28 cellular contexts compared by ENCODE assay signal in genomic region chr1:171819946-171820345, GRCh38.
"Had no signal": no experiment of that assay in that cellular context is flagged by ENCODE, and none has a peak within 500 bp of the region (broad histone marks: within the 10 kb centered on the region; RNA-seq: fewer than 3 reads in every experiment).

No MANE protein-coding gene starts in this region.

- H3K27ac ChIP-seq: adrenal gland, KMS-11, Peyer's patch, SJSA1 had no signal

- H3K4me3 ChIP-seq: adrenal gland, Peyer's patch, SJSA1 had no signal

- H3K27me3 ChIP-seq: adrenal gland, Peyer's patch, SJSA1 had no signal

- ATAC-seq: activated CD4-positive, alpha-beta T cell treated with anti-CD3 and anti-CD28 coated beads for 36 hours; activated CD8-positive, alpha-beta T cell treated with anti-CD3 and anti-CD28 coated beads, Interleukin-2, amount 10 ng/mL, durations not matched to agents 7 days and 5 days; activated naive CD4-positive, alpha-beta T cell treated with anti-CD3 and anti-CD28 coated beads, Interleukin-2, amount 50 U/mL, for 72 hours; activated T-cell treated with anti-CD3 and anti-CD28 coated beads, Interleukin-2, amount 50 U/mL, for 4 hours; PC-3 had no signal

- H3K9me3 ChIP-seq: adrenal gland, Peyer's patch, SJSA1, SK-N-SH had no signal

- DNase-seq: activated CD4-positive, alpha-beta T cell treated with anti-CD3 and anti-CD28 coated beads for 36 hours; activated CD4-positive, alpha-beta T cell treated with anti-CD3 and anti-CD28 coated beads, Interleukin-2, amount 10 ng/mL, durations not matched to agents 7 days and 5 days; activated CD4-positive, alpha-beta T cell treated with anti-CD3 and anti-CD28 coated beads, Interleukin-2, amount 50 U/mL, for 48 hours; activated CD8-positive, alpha-beta T cell treated with anti-CD3 and anti-CD28 coated beads, Interleukin-2, amount 10 ng/mL, durations not matched to agents 7 days and 5 days; activated gamma-delta T cell treated with Interleukin-2 at 50 U/mL for 16 hours; activated naive CD4-positive, alpha-beta T cell treated with anti-CD3 and anti-CD28 coated beads for 36 hours; activated T-cell treated with anti-CD3 and anti-CD28 coated beads for 4 hours; activated T-cell treated with anti-CD3 and anti-CD28 coated beads, Interleukin-2, amount 50 U/mL, for 4 hours; adrenal gland; NCI-H1092 treated with DMSO at 0.1 percent for 48 hours; NCI-H1417; NCI-H146; NCI-H187; NCI-H2029 treated with DMSO at 0.1 percent for 48 hours; NCI-H2107; NCI-H2171; NCI-H510A; NCI-H526; NCI-H748 treated with DMSO at 0.1 percent for 48 hours; NK-92 treated with Interleukin-12 subunit alpha and Interleukin-12 subunit beta, amount 100 ng/mL, for 24 hours; PC-3; Peyer's patch; RPMI8226; SHP77 treated with DMSO at 0.1 percent for 48 hours; SK-N-SH had no signal

- H3K36me3 ChIP-seq: adrenal gland, Peyer's patch, SJSA1 had no signal
